1 cellular context compared by ENCODE assay signal in the genomic region with DNA sequence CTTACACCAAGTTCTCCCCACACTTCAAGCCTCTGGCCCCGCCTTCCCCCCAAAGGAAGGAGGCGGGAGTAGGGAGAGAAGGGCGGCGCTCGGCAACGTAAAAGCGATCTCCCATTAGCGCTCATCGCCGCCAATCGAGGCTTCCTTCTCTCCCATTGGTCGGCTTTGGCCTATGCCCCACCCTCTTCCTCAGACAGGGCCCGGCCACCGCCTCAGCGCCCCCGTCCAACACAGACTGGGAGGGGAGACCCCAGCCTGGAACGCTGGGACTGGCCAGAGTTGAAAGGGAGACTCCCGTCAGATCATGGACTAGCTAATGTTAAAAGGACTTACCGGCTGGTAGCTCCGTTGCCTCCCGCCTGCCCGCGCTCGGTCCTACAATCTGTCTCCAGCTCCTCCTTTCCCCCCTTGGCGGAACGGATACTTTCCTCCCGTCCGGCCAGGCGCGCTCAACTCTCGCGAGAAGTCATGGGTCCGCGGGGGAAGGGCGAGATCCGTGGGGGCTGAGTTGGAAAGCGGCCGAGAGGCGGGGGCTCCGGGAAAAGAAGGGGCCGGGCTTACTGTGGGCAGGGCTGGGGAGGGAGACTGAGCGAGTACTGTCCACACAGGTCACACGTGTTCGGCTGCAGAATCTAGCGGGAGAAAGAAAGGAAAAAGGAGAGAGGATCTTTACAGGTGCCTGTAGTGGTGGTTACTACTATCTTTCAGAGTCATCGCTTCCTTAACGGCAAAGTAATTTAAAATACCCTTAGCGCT.
TF ChIP-seq lines count a peak whose summit lies in the region.

A gene (minus strand): TSS at position 437 of the 756 bp plus-strand sequence. CDS start 25,382 bp downstream, outside the sequence.

TF ChIP-seq in HCT116, 20 proteins besides CTCF, POLR2A, EP300 and RAD21 (continued from another document):
- TF ChIP-seq, protein P1, sequence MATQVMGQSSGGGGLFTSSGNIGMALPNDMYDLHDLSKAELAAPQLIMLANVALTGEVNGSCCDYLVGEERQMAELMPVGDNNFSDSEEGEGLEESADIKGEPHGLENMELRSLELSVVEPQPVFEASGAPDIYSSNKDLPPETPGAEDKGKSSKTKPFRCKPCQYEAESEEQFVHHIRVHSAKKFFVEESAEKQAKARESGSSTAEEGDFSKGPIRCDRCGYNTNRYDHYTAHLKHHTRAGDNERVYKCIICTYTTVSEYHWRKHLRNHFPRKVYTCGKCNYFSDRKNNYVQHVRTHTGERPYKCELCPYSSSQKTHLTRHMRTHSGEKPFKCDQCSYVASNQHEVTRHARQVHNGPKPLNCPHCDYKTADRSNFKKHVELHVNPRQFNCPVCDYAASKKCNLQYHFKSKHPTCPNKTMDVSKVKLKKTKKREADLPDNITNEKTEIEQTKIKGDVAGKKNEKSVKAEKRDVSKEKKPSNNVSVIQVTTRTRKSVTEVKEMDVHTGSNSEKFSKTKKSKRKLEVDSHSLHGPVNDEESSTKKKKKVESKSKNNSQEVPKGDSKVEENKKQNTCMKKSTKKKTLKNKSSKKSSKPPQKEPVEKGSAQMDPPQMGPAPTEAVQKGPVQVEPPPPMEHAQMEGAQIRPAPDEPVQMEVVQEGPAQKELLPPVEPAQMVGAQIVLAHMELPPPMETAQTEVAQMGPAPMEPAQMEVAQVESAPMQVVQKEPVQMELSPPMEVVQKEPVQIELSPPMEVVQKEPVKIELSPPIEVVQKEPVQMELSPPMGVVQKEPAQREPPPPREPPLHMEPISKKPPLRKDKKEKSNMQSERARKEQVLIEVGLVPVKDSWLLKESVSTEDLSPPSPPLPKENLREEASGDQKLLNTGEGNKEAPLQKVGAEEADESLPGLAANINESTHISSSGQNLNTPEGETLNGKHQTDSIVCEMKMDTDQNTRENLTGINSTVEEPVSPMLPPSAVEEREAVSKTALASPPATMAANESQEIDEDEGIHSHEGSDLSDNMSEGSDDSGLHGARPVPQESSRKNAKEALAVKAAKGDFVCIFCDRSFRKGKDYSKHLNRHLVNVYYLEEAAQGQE (IDR thresholded peaks at IDR 0.05; ENCODE audit: low read depth) = no peak
- TF ChIP-seq, protein P2, sequence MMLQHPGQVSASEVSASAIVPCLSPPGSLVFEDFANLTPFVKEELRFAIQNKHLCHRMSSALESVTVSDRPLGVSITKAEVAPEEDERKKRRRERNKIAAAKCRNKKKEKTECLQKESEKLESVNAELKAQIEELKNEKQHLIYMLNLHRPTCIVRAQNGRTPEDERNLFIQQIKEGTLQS (IDR thresholded peaks at IDR 0.05) = no peak
- TF ChIP-seq YY1 (IDR thresholded peaks at IDR 0.05; ENCODE audit: extremely low read depth, insufficient replicate concordance, low read depth, low read length) = peak; percentile 49
- no peak for TF ChIP-seq EZH2 (IDR thresholded peaks at IDR 0.05)
- TF ChIP-seq FOSL1 (IDR thresholded peaks at IDR 0.05; ENCODE audit: low read depth) = no peak
- TF ChIP-seq, protein P3, sequence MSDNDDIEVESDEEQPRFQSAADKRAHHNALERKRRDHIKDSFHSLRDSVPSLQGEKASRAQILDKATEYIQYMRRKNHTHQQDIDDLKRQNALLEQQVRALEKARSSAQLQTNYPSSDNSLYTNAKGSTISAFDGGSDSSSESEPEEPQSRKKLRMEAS (IDR thresholded peaks at IDR 0.05) = peak; percentile 87
- 0 out of 2 replicates have a peak, but pooled peaks have one; percentile 13 for TF ChIP-seq ZFX (IDR thresholded peaks at IDR 0.05)
- no peak for TF ChIP-seq CEBPB (IDR thresholded peaks at IDR 0.05; ENCODE audit: low read depth)
- TF ChIP-seq ZNF274 (IDR thresholded peaks at IDR 0.05; ENCODE audit: low read depth, low read length) = no peak
TF ChIP-seq in HCT116: peak in this region for 11.
